1 cellular context compared by ENCODE assay signal in the genomic region with DNA sequence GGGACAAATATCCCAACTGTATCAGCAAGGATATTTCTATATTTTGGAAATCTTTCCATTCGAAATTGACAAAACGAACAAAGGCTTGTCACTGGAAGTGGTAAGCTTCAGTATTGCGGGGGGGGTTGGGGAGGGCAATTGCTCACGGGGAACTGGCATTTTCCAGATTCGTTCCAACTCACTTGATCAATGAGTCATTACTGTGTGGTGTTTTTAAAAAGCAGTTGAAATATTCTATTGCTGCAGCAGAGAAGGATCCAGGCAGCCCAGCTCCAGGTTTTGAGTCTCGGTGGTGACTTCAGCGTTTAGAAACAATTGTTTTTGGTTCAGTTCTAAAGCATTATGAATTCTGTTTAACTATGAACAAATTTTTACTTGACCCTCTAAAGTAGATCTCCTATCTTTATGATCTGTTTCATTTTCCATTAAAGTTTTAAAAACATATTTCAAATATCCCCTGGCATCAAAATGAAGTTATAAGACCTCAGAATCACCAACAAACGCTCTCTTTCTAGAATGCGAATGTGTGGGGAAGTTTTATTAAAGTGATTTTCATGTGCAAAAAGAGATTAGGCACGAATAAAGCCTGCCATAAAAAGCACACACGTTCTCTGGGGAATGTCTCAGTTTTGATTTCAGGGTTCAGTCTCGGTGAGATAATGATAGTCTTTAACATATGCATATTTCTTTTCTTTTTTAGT.
TF ChIP-seq lines count a peak whose summit lies in the region.

No MANE protein-coding gene starts in this region.

TF ChIP-seq in IMR-90, 13 proteins besides CTCF, POLR2A, EP300 and RAD21:
- TF ChIP-seq FOS (IDR thresholded peaks at IDR 0.05; ENCODE audit: low read depth, low read length) (no peak; the same call in 1 of the 2 replicates), MAFK (IDR thresholded peaks at IDR 0.05; ENCODE audit: low read depth, low read length) (no peak), CHD1 (IDR thresholded peaks at IDR 0.05; ENCODE audit: low read depth, low read length) (no peak), MAZ (IDR thresholded peaks at IDR 0.05; ENCODE audit: borderline replicate concordance, low read depth, low read length) (no peak), CEBPB (IDR thresholded peaks at IDR 0.05; ENCODE audit: low read depth, low read length) (no peak), MXI1 (IDR thresholded peaks at IDR 0.05; ENCODE audit: borderline replicate concordance, low read depth, low read length) (no peak), RFX5 (IDR thresholded peaks at IDR 0.05; ENCODE audit: low read depth, low read length) (no peak), SMC3 (IDR thresholded peaks at IDR 0.05; ENCODE audit: low read depth, low read length) (no peak), RCOR1 (IDR thresholded peaks at IDR 0.05; ENCODE audit: insufficient replicate concordance, low read length) (no peak), NFE2L2 (IDR thresholded peaks at IDR 0.05; ENCODE audit: low read depth, low read length) (no peak)
- TF ChIP-seq, protein P1, sequence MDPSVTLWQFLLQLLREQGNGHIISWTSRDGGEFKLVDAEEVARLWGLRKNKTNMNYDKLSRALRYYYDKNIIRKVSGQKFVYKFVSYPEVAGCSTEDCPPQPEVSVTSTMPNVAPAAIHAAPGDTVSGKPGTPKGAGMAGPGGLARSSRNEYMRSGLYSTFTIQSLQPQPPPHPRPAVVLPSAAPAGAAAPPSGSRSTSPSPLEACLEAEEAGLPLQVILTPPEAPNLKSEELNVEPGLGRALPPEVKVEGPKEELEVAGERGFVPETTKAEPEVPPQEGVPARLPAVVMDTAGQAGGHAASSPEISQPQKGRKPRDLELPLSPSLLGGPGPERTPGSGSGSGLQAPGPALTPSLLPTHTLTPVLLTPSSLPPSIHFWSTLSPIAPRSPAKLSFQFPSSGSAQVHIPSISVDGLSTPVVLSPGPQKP (IDR thresholded peaks at IDR 0.05; ENCODE audit: borderline replicate concordance, low read depth, low read length): no peak
- TF ChIP-seq, protein P2, sequence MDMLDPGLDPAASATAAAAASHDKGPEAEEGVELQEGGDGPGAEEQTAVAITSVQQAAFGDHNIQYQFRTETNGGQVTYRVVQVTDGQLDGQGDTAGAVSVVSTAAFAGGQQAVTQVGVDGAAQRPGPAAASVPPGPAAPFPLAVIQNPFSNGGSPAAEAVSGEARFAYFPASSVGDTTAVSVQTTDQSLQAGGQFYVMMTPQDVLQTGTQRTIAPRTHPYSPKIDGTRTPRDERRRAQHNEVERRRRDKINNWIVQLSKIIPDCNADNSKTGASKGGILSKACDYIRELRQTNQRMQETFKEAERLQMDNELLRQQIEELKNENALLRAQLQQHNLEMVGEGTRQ (IDR thresholded peaks at IDR 0.05; ENCODE audit: low read depth, low read length): no peak
